10 cellular contexts compared by ENCODE assay signal in the genomic region with DNA sequence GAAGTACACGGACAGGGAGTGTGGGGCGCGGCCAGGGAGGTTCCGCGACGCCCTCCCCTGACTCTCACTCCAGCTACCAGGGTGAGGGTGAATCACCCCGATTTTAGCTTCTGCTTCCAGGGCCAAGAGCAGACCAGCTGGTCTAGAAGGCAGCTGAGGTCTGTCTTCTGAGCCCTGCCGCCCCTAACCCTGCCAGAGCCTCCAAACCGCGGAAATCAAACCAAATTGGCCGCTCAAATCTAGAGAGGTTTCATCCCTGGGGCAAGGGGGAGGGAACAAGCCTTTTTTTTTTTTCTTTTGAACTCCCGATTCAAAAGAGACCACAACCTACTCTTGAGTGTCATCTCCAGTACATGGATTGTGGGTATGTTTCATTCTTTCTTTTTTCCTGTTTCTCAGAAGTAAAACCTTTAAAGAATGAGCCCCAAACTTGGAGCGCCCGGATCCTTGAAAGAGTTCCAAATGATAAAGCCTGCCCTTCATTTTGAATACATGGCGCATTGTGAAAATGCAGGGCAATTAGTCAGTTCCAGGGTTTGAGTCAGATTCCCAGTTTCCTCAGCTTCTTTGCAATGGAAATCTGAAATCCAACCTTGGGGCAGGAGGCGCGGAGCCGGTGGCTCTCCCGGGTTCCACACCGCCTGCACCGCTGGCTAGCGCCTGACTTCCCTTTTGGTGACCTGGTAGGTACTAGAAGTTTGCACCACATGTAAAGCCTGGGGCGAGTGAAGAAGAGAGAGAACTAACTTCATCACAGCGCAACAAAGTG. TPM values are rescaled to one million over a fixed set of nuclear protein-coding genes. Genes with fewer than 3 reads are reported as not detected.
DNase-seq lines count a peak whose midpoint lies in the region; ATAC-seq, FAIRE-seq and TF ChIP-seq lines count a peak whose summit lies in the region.
"Had no signal": no experiment of that assay in that cellular context is flagged by ENCODE, and none has a peak within 500 bp of the region (broad histone marks: within the 10 kb centered on the region; RNA-seq: fewer than 3 reads in every experiment).

No MANE protein-coding gene starts in this region.

- ATAC-seq in SK-N-SH treated with all-trans-retinoic acid at 6 μM for 48 hours (no peak), HepG2 (no peak), thoracic aorta (ENCODE audit: insufficient number of reproducible peaks, low FRiP score, low read depth) (no peak)

- H4K20me1 ChIP-seq in SK-N-SH (ENCODE audit: insufficient read depth) = no peaks in the 10 kb centered on the region
- no peaks in the 10 kb centered on the region for H4K20me1 ChIP-seq in HepG2 (ENCODE audit: insufficient read depth, low read length)

- H3K4me3 Mint-ChIP-seq in dendritic cell treated with granulocyte-macrophage colony-stimulating factor and Interleukin-4, amounts not matched to agents 40 ng/mL and 50 ng/mL, for 4 days = peak overlapping the region; percentile 60

- no peak for TF ChIP-seq POLR2A in HepG2 (IDR thresholded peaks at IDR 0.05; ENCODE audit: insufficient read depth in 1 of 2, low read depth in 2 of 2, low read length in 2 of 2)

- POLR2A ChIA-PET in SK-N-SH (lab: Yijun Ruan, JAX) = interaction anchor here (1.4 kb wide), 1 partner anchor 108 kb away, joined by 3 read pairs; no protein-coding TSS in a partner anchor
- POLR2A ChIA-PET in HepG2 (lab: Yijun Ruan, JAX) = no interaction called here

- no peak for TF ChIP-seq CTCF in SK-N-SH (IDR thresholded peaks at IDR 0.05)
- TF ChIP-seq CTCF in HepG2 (CRISPR knock-in tag; IDR thresholded peaks at IDR 0.05) = no peak
- TF ChIP-seq CTCF in thoracic aorta (IDR thresholded peaks at IDR 0.05) = no peak

- no peaks in the 10 kb centered on the region for H3K9me3 ChIP-seq in SK-N-SH
- H3K9me3 ChIP-seq in HepG2 (ENCODE audit: low read length) = no peaks in the 10 kb centered on the region
- H3K9me3 ChIP-seq in thoracic aorta = no peaks in the 10 kb centered on the region

- H3K9me2 ChIP-seq in SK-N-SH = no peaks in the 10 kb centered on the region

- H3K4me1 Mint-ChIP-seq in dendritic cell treated with granulocyte-macrophage colony-stimulating factor and Interleukin-4, amounts not matched to agents 40 ng/mL and 50 ng/mL, for 4 days (ENCODE audit: low read depth) = peaks cover 84% of the 10 kb centered on the region

- no TSS peak for BruUV-seq in HepG2 (replicated peaks; lab: Mats Ljungman, UMichigan)

- intact Hi-C loops in dendritic cell treated with granulocyte-macrophage colony-stimulating factor and Interleukin-4, amounts not matched to agents 40 ng/mL and 50 ng/mL, for 4 days (cut with micrococcal nuclease) = no loop called here
- intact Hi-C loops in HepG2 (cut with micrococcal nuclease; ENCODE audit: unreplicated experiment) = loop anchor here (5.0 kb wide), 1 partner anchor 98 kb away; no protein-coding TSS in a partner anchor

- H3F3A ChIP-seq in SK-N-SH (replicated peaks; ENCODE audit: insufficient read depth) = peaks cover 21% of the 10 kb centered on the region

- no peak overlapping the region for H3K4me3 ChIP-seq in SK-N-SH (ENCODE audit: low read depth in 2 of 2, low read length in 1 of 2)
- no peak overlapping the region for H3K4me3 ChIP-seq in HepG2 (replicated peaks in 1 of 3; ENCODE audit: insufficient read depth in 1 of 3, low read depth in 2 of 3, low read length in 3 of 3)
- peak overlapping the region; percentile 89 for H3K4me3 ChIP-seq in thoracic aorta

- in situ Hi-C loops in HepG2 (cut with HindIII; ENCODE audit: extremely low pct_ligation_motif_present, low pct_unique_long_range_greater_than_20kb) = loop anchor here (10.0 kb wide), 1 partner anchor 110 kb away; no protein-coding TSS in a partner anchor

- H3K27me3 ChIP-seq in SK-N-SH (ENCODE audit: insufficient read depth) = no peaks in the 10 kb centered on the region
- peaks cover 0 to 17% of the 10 kb centered on the region in 2 experiments; a peak in 2 of 5 replicates for H3K27me3 ChIP-seq in HepG2 (ENCODE audit: control insufficient read depth in 1 of 2, insufficient read depth in 2 of 2, low read length in 2 of 2)
- no peaks in the 10 kb centered on the region for H3K27me3 ChIP-seq in thoracic aorta (replicated peaks; ENCODE audit: insufficient read depth)

- DNase-seq in SK-N-SH (peak; percentile 32), HepG2 (ENCODE audit: low spot score) (no peak), thoracic aorta (ENCODE audit: low spot score) (no peak), SW480 (ENCODE audit: low spot score) (no peak), OCI-M1 (lab: John Stamatoyannopoulos, UW) (no peak)
- no peak for DNase-seq in stimulated activated CD4-positive, alpha-beta T cell treated with anti-CD3 and anti-CD28 coated beads, Interleukin-4, amount 100 ng/mL, for 4 hours
- DNase-seq: 8988T, SHP77 treated with DMSO at 0.1 percent for 48 hours had no signal

- peaks cover 19 to 29% of the 10 kb centered on the region in 2 experiments for H3K4me1 ChIP-seq in SK-N-SH (ENCODE audit: control insufficient read depth in 1 of 2, insufficient read depth in 2 of 2, low read depth in 1 of 2, low read length in 1 of 2)
- H3K4me1 ChIP-seq in HepG2 (ENCODE audit: insufficient read depth, low read length) = peaks cover 68% of the 10 kb centered on the region
- peaks cover 32 to 76% of the 10 kb centered on the region in 2 donors for H3K4me1 ChIP-seq in thoracic aorta (ENCODE audit: control insufficient read depth in 1 of 2, low read depth in 2 of 2)

- TF ChIP-seq RAD21 in SK-N-SH (IDR thresholded peaks at IDR 0.05; ENCODE audit: low read length) = no peak
- no peak for TF ChIP-seq RAD21 in HepG2 (CRISPR knock-in tag; IDR thresholded peaks at IDR 0.05)

- H3K27ac Mint-ChIP-seq in dendritic cell treated with granulocyte-macrophage colony-stimulating factor and Interleukin-4, amounts not matched to agents 40 ng/mL and 50 ng/mL, for 4 days = peak overlapping the region; percentile 97

- H3K9ac ChIP-seq in SK-N-SH (no peak overlapping the region), HepG2 (ENCODE audit: insufficient read depth, low read depth, low read length) (no peak overlapping the region)

- H2AFZ ChIP-seq in SK-N-SH (ENCODE audit: low read depth) (no peak overlapping the region), HepG2 (ENCODE audit: low read length) (no peak overlapping the region)

- H3K27ac ChIP-seq in SK-N-SH (ENCODE audit: low read depth in 2 of 2, low read length in 1 of 2) (peak overlapping the region in 1 of 2 experiments; percentile 29; a peak in 2 of 4 replicates), HepG2 (ENCODE audit: extremely low read length, insufficient read depth, low read length) (no peak overlapping the region), thoracic aorta (peak overlapping the region; percentile 99)

- peaks cover 3% of the 10 kb centered on the region for H3K36me3 Mint-ChIP-seq in dendritic cell treated with granulocyte-macrophage colony-stimulating factor and Interleukin-4, amounts not matched to agents 40 ng/mL and 50 ng/mL, for 4 days (ENCODE audit: low read depth)

- CTCF ChIA-PET in SK-N-SH (lab: Yijun Ruan, JAX) (interaction anchor here (0.7 to 2.3 kb wide), 3 partner anchors 10 to 207 kb away, joined by 3 to 7 read pairs (median 3); no protein-coding TSS in a partner anchor), HepG2 (lab: Yijun Ruan, JAX; ENCODE audit: low intra/inter-chr PET ratio, low total read pairs) (no interaction called here)

- WGBS in SK-N-SH (ENCODE audit: low lambda C conversion rate) = 81% methylated on average over 20 of the region's 24 CpGs
- 60% methylated on average over 24 of the region's 24 CpGs for WGBS in HepG2 (ENCODE audit: low lambda C conversion rate)

- no peaks in the 10 kb centered on the region for H3K9me3 Mint-ChIP-seq in dendritic cell treated with granulocyte-macrophage colony-stimulating factor and Interleukin-4, amounts not matched to agents 40 ng/mL and 50 ng/mL, for 4 days

- H3K36me3 ChIP-seq in SK-N-SH (replicated peaks in 1 of 2; ENCODE audit: control insufficient read depth in 1 of 2, insufficient read depth in 2 of 2, low read length in 1 of 2) (no peaks in the 10 kb centered on the region), HepG2 (replicated peaks in 1 of 2; ENCODE audit: control insufficient read depth in 1 of 2, insufficient read depth in 2 of 2, low read length in 2 of 2) (no peaks in the 10 kb centered on the region), thoracic aorta (no peaks in the 10 kb centered on the region)

- no peak overlapping the region for H3K4me2 ChIP-seq in SK-N-SH
- H3K4me2 ChIP-seq in HepG2 (ENCODE audit: low read depth, low read length) = no peak overlapping the region; the same call in 1 of the 2 replicates

- peaks cover 59% of the 10 kb centered on the region for H3K27me3 Mint-ChIP-seq in dendritic cell treated with granulocyte-macrophage colony-stimulating factor and Interleukin-4, amounts not matched to agents 40 ng/mL and 50 ng/mL, for 4 days

- TF ChIP-seq EP300 in SK-N-SH (IDR thresholded peaks at IDR 0.05; ENCODE audit: borderline replicate concordance in 1 of 2, low read depth in 1 of 2, low read length in 1 of 2) (no peak), HepG2 (IDR thresholded peaks at IDR 0.05; ENCODE audit: low read depth in 2 of 2, low read length in 2 of 2) (no peak), HepG2 (CRISPR knock-in tag; IDR thresholded peaks at IDR 0.05; ENCODE audit: borderline replicate concordance) (no peak)

- FAIRE-seq in HepG2 (lab: Jason Lieb, UNC) = no peak

- H3K79me2 ChIP-seq in SK-N-SH (ENCODE audit: insufficient read depth) = peaks cover 30% of the 10 kb centered on the region
- no peaks in the 10 kb centered on the region for H3K79me2 ChIP-seq in HepG2 (ENCODE audit: insufficient read depth, low read length)

RNA-seq across cellular contexts. Expression of gene ZFHX3, which starts 16.5 kb away (rescaled TPM):
- polyA plus RNA-seq in SK-N-SH (2012; rRNA removed) = 1.9 and 2.0 TPM in 2 replicates
- 1.9 and 2.0 TPM in 2 replicates for polyA plus RNA-seq in SK-N-SH (2012; cell fraction: cytosol; rRNA removed)
- 4.1 and 5.0 TPM in 2 replicates for polyA plus RNA-seq in SK-N-SH (2012; cell fraction: nucleus; rRNA removed)
- total RNA-seq in HepG2 (2016; rRNA removed; fragmentation: Illumina TruSeq; extraction: Trizol) = 6.0 and 12.3 TPM in 2 replicates
- total RNA-seq in HepG2 (2016; cell fraction: cytosol; rRNA removed; fragmentation: Illumina TruSeq; extraction: Trizol; ENCODE audit: low read depth) = 1.8 and 1.9 TPM in 2 replicates
- 5.6 and 10.6 TPM in 2 replicates for total RNA-seq in HepG2 (2016; cell fraction: insoluble cytoplasmic fraction; rRNA removed; fragmentation: Illumina TruSeq; extraction: Trizol)
- total RNA-seq in HepG2 (2016; cell fraction: membrane; rRNA removed; fragmentation: Illumina TruSeq; extraction: Trizol) = 5.0 and 5.6 TPM in 2 replicates
- total RNA-seq in HepG2 (2016; cell fraction: nucleus; rRNA removed; fragmentation: Illumina TruSeq; extraction: Trizol) = 15.3 and 19.7 TPM in 2 replicates
- 5.0 and 5.3 TPM in 2 replicates for polyA plus RNA-seq in HepG2 (2011; rRNA removed)
- 3.5 and 4.2 TPM in 2 replicates for polyA plus RNA-seq in HepG2 (2011; cell fraction: cytosol; rRNA removed)
- polyA plus RNA-seq in HepG2 (2011; cell fraction: nucleus; rRNA removed) = 10.2 and 11.2 TPM in 2 replicates
- polyA plus RNA-seq in HepG2 (2012) = 12.6 and 14.4 TPM in 2 replicates
- polyA plus RNA-seq in HepG2 (2016; cell fraction: cytosol; fragmentation: Illumina TruSeq; extraction: Trizol; ENCODE audit: low read depth) = 0.31 and 0.36 TPM in 2 replicates
- 8.6 and 11.4 TPM in 2 replicates for polyA plus RNA-seq in HepG2 (2016; cell fraction: insoluble cytoplasmic fraction; fragmentation: Illumina TruSeq; extraction: Trizol; ENCODE audit: low read depth)
- 1.0 and 1.4 TPM in 2 replicates for polyA plus RNA-seq in HepG2 (2016; cell fraction: membrane; fragmentation: Illumina TruSeq; extraction: Trizol; ENCODE audit: low read depth)
- 16.2 and 17.6 TPM in 2 replicates for polyA plus RNA-seq in HepG2 (2016; cell fraction: nucleus; fragmentation: Illumina TruSeq; extraction: Trizol; ENCODE audit: insufficient read depth, low read depth)
- 12.7 and 18.2 TPM in 2 replicates for polyA minus RNA-seq in HepG2 (2011; rRNA and poly(A)+ RNA removed; ENCODE audit: low replicate concordance)
- 16.9 and 20.7 TPM in 2 replicates for polyA minus RNA-seq in HepG2 (2011; cell fraction: cytosol; rRNA and poly(A)+ RNA removed)
- 23.9 and 27.2 TPM in 2 replicates for polyA minus RNA-seq in HepG2 (2011; cell fraction: nucleus; rRNA and poly(A)+ RNA removed)
- total RNA-seq in thoracic aorta = 10 to 100 TPM; 57.7 to 70.1 TPM

Comparison
In these comparisons a context has a peak if more than half of its experiments do, and no peak if none do; other contexts are left out.
1. Of the 25 proteins assayed by ChIP-seq in both HepG2 and SK-N-SH: peak only in HepG2: ZBTB33; only in SK-N-SH: POLR2AphosphoS5; in both: none; in neither: 23.